1 cellular context compared by ENCODE assay signal in the genomic region with DNA sequence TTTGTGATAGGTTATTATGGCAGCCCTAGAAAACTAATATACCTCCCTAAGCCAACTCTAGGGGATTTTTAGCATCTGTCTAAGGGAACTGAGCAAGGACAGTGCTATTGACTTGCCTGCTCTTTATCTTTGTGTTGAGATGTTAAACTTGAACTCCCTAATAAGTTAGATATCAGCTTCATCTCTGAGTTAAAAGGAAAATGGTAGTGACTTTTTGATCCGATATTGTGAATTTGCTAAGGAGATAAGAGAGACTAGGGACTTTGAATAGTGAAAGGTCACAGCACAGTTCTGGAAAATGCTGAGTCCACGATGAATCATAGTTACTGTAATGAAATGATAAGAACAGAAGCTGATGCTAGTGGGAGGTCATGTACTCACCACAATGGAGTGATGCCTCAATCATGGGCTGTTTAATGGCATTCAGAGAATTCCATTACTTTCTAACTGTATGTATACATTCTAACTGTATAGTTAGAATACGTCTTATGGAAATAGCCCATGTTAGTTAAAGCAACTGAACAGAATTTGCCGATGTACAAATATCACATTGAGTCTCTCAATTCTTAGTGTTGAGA.
TF ChIP-seq lines count a peak whose summit lies in the region.

No MANE protein-coding gene starts in this region.

TF ChIP-seq in K562, 482 proteins besides CTCF, POLR2A, EP300 and RAD21 (continued from another document and continues in another):
- TF ChIP-seq, protein P1, sequence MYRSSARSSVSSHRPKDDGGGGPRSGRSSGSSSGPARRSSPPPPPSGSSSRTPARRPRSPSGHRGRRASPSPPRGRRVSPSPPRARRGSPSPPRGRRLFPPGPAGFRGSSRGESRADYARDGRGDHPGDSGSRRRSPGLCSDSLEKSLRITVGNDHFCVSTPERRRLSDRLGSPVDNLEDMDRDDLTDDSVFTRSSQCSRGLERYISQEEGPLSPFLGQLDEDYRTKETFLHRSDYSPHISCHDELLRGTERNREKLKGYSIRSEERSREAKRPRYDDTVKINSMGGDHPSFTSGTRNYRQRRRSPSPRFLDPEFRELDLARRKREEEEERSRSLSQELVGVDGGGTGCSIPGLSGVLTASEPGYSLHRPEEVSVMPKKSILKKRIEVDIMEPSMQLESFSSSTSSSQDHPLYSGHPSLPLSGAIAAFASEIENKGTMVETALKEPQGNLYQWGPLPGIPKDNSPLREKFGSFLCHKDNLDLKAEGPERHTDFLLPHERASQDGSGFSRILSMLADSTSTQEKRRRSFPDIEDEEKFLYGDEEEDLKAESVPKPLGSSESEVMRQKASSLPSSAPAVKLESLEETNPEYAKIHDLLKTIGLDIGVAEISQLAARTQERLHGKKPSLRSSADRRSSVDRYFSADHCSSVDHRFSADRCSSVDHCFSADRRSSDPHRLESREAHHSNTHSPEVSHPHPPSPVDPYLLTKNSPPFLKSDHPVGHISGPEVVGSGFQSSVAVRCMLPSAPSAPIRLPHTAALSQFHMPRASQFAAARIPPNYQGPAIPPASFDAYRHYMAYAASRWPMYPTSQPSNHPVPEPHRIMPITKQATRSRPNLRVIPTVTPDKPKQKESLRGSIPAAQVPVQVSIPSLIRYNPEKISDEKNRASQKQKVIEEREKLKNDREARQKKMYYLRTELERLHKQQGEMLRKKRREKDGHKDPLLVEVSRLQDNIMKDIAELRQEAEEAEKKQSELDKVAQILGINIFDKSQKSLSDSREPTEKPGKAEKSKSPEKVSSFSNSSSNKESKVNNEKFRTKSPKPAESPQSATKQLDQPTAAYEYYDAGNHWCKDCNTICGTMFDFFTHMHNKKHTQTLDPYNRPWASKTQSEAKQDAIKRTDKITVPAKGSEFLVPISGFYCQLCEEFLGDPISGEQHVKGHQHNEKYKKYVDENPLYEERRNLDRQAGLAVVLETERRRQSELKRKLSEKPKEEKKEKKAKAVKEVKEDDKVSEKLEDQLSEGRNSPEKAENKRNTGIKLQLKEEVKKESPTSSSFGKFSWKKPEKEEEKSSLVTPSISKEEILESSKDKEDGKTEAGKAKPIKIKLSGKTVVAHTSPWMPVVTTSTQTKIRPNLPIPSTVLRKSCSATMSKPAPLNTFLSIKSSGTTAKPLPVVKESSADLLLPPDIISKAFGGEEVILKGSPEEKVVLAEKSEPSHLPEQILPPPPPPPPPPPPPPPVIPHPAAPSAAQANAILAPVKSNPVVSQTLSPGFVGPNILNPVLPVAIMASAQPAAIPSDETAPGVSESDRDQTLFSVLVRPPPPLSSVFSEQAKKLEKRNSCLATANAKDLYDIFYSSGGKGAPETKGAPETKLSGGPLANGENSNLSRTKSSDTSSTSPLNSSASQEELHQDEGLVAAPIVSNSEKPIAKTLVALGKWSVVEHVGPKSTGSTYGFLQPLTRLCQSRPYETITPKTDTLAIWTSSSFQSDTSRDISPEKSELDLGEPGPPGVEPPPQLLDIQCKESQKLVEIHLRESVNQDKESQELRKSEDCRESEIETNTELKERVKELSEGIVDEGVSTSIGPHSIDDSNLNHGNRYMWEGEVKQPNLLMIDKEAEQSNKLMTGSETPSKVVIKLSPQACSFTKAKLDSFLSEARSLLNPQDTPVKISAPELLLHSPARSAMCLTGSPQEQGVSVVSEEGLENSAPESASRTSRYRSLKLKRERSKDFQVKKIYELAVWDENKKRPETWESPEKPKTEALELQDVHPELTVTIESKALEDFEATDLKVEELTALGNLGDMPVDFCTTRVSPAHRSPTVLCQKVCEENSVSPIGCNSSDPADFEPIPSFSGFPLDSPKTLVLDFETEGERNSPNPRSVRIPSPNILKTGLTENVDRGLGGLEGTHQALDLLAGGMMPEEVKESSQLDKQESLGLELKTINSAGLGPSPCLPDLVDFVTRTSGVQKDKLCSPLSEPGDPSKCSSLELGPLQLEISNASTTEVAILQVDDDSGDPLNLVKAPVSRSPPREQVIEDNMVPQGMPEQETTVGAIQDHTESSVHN (IDR thresholded peaks at IDR 0.05; ENCODE audit: borderline replicate concordance in 1 of 2, low read depth in 1 of 2), result peak in 1 of 2 experiments; percentile 86; a peak in 2 of 4 replicates
- TF ChIP-seq ELF4 (CRISPR knock-in tag; IDR thresholded peaks at IDR 0.05) (peak; percentile 32; the same call in 1 of the 2 replicates), CREB1 (IDR thresholded peaks at IDR 0.05) (peak; percentile 77; the same call in 1 of the 2 replicates), CREB1 (CRISPR knock-in tag; IDR thresholded peaks at IDR 0.05) (no peak), SOX6 (IDR thresholded peaks at IDR 0.05) (peak; percentile 98), ZBED1 (IDR thresholded peaks at IDR 0.05) (peak; percentile 59; the same call in 1 of the 2 replicates), RFX7 (CRISPR knock-in tag; IDR thresholded peaks at IDR 0.05) (no peak), ZSCAN32 (CRISPR knock-in tag; IDR thresholded peaks at IDR 0.05) (no peak), SIN3B (IDR thresholded peaks at IDR 0.05; ENCODE audit: low read depth) (0 out of 2 replicates have a peak, but pooled peaks have one; percentile 19), RBFOX2 (IDR thresholded peaks at IDR 0.05; ENCODE audit: low read depth, low read length) (no peak), FOXM1 (IDR thresholded peaks at IDR 0.05; ENCODE audit: low read depth) (peak; percentile 96), FOXM1 (CRISPR knock-in tag; IDR thresholded peaks at IDR 0.05; ENCODE audit: low read depth) (no peak), NR2C2 (CRISPR knock-in tag; IDR thresholded peaks at IDR 0.05) (no peak), NR2C2 (tag; IDR thresholded peaks at IDR 0.05) (peak; percentile 82), NCOA2 (IDR thresholded peaks at IDR 0.05; ENCODE audit: partially characterized antibody in 2 of 2) (peak; percentile 86 to 92), ZNF830 (CRISPR knock-in tag; IDR thresholded peaks at IDR 0.05) (no peak), NONO (IDR thresholded peaks at IDR 0.05; ENCODE audit: low read depth in 2 of 2, low read length in 1 of 2) (peak in 1 of 2 experiments; percentile 64; a peak in 1 of 4 replicates), KLF16 (IDR thresholded peaks at IDR 0.05) (peak; percentile 92), HDAC1 (IDR thresholded peaks at IDR 0.05) (peak in 1 of 2 experiments; percentile 93; a peak in 2 of 4 replicates), STAG1 (CRISPR knock-in tag; IDR thresholded peaks at IDR 0.05; ENCODE audit: borderline replicate concordance) (no peak), MAFK (IDR thresholded peaks at IDR 0.05; ENCODE audit: low read length) (peak; percentile 91), ZNF444 (CRISPR knock-in tag; IDR thresholded peaks at IDR 0.05) (no peak)
- TF ChIP-seq, protein P2, sequence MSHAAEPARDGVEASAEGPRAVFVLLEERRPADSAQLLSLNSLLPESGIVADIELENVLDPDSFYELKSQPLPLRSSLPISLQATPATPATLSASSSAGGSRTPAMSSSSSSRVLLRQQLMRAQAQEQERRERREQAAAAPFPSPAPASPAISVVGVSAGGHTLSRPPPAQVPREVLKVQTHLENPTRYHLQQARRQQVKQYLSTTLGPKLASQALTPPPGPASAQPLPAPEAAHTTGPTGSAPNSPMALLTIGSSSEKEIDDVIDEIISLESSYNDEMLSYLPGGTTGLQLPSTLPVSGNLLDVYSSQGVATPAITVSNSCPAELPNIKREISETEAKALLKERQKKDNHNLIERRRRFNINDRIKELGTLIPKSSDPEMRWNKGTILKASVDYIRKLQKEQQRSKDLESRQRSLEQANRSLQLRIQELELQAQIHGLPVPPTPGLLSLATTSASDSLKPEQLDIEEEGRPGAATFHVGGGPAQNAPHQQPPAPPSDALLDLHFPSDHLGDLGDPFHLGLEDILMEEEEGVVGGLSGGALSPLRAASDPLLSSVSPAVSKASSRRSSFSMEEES (CRISPR knock-in tag; IDR thresholded peaks at IDR 0.05), result no peak
- TF ChIP-seq, protein P3, sequence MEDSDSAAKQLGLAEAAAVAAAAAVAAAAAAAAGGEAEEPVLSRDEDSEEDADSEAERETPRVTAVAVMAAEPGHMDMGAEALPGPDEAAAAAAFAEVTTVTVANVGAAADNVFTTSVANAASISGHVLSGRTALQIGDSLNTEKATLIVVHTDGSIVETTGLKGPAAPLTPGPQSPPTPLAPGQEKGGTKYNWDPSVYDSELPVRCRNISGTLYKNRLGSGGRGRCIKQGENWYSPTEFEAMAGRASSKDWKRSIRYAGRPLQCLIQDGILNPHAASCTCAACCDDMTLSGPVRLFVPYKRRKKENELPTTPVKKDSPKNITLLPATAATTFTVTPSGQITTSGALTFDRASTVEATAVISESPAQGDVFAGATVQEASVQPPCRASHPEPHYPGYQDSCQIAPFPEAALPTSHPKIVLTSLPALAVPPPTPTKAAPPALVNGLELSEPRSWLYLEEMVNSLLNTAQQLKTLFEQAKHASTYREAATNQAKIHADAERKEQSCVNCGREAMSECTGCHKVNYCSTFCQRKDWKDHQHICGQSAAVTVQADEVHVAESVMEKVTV (CRISPR knock-in tag; IDR thresholded peaks at IDR 0.05), result no peak
- TF ChIP-seq, protein P4, sequence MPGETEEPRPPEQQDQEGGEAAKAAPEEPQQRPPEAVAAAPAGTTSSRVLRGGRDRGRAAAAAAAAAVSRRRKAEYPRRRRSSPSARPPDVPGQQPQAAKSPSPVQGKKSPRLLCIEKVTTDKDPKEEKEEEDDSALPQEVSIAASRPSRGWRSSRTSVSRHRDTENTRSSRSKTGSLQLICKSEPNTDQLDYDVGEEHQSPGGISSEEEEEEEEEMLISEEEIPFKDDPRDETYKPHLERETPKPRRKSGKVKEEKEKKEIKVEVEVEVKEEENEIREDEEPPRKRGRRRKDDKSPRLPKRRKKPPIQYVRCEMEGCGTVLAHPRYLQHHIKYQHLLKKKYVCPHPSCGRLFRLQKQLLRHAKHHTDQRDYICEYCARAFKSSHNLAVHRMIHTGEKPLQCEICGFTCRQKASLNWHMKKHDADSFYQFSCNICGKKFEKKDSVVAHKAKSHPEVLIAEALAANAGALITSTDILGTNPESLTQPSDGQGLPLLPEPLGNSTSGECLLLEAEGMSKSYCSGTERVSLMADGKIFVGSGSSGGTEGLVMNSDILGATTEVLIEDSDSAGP (CRISPR knock-in tag; IDR thresholded peaks at IDR 0.05), result no peak
- TF ChIP-seq, protein P5, sequence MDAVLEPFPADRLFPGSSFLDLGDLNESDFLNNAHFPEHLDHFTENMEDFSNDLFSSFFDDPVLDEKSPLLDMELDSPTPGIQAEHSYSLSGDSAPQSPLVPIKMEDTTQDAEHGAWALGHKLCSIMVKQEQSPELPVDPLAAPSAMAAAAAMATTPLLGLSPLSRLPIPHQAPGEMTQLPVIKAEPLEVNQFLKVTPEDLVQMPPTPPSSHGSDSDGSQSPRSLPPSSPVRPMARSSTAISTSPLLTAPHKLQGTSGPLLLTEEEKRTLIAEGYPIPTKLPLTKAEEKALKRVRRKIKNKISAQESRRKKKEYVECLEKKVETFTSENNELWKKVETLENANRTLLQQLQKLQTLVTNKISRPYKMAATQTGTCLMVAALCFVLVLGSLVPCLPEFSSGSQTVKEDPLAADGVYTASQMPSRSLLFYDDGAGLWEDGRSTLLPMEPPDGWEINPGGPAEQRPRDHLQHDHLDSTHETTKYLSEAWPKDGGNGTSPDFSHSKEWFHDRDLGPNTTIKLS (IDR thresholded peaks at IDR 0.05; ENCODE audit: borderline replicate concordance, low read depth), result peak; percentile 46; the same call in 1 of the 2 replicates
